Comparison of ENCODE assay signal across 22 cellular contexts in genomic region chr1:33378976-33379375, GRCh38. TPM values are rescaled to one million over a fixed set of nuclear protein-coding genes. Genes with fewer than 3 reads are reported as not detected.
A peak's percentile ranks its signal among the peaks of the same experiment; 100 is the strongest.
DNase-seq lines count a peak whose midpoint lies in the region; ATAC-seq, FAIRE-seq and TF ChIP-seq lines count a peak whose summit lies in the region.
"Had no signal": no experiment of that assay in that cellular context is flagged by ENCODE, and none has a peak within 500 bp of the region (broad histone marks: within the 10 kb centered on the region; RNA-seq: fewer than 3 reads in every experiment).

No MANE protein-coding gene starts in this region.

- TF ChIP-seq CTCF in HepG2 (CRISPR knock-in tag; IDR thresholded peaks at IDR 0.05) (no peak), right lobe of liver (IDR thresholded peaks at IDR 0.05) (no peak), endodermal cell (conservative IDR thresholded peaks at IDR 0.05) (peak; percentile 38), type B pancreatic cell (conservative IDR thresholded peaks at IDR 0.05) (peak; percentile 23)

- H3K27ac ChIP-seq in HepG2 (ENCODE audit: extremely low read length, insufficient read depth, low read length) (no peak overlapping the region), right lobe of liver (no peak overlapping the region), endodermal cell (ENCODE audit: low read depth, low read length) (no peak overlapping the region)
- H3K27ac ChIP-seq: hepatocyte, suprapubic skin had no signal

- H3K27me3 Mint-ChIP-seq in endodermal cell (ENCODE audit: insufficient read depth) (peaks cover 42% of the 10 kb centered on the region), type B pancreatic cell (no peaks in the 10 kb centered on the region)
- peaks cover 50% of the 10 kb centered on the region for H3K27me3 Mint-ChIP-seq in activated CD8-positive, alpha-beta memory T cell treated with anti-CD3 and anti-CD28 coated beads, Interleukin-2, amount 10 ng/mL, durations not matched to agents 7 days and 5 days

- no peak overlapping the region for H3K9ac ChIP-seq in HepG2 (ENCODE audit: insufficient read depth, low read depth, low read length)
- H3K9ac ChIP-seq in endodermal cell (ENCODE audit: extremely low read depth, low read length, poor library complexity, severe bottlenecking) = no peak overlapping the region

- CTCF ChIA-PET in HepG2 (lab: Yijun Ruan, JAX; ENCODE audit: low intra/inter-chr PET ratio, low total read pairs) = no interaction called here
- CTCF ChIA-PET in activated CD8-positive, alpha-beta memory T cell treated with anti-CD3 and anti-CD28 coated beads, Interleukin-2, amount 10 ng/mL, durations not matched to agents 7 days and 5 days (lab: Charles Lee) = no interaction called here

- TF ChIP-seq RAD21 in HepG2 (CRISPR knock-in tag; IDR thresholded peaks at IDR 0.05) = no peak

- WGBS in HepG2 (ENCODE audit: low lambda C conversion rate) = 5% methylated on average over 5 of the region's 5 CpGs
- 43% methylated on average over 5 of the region's 5 CpGs for WGBS in right lobe of liver (ENCODE audit: insufficient coverage, low coverage, low lambda C conversion rate, missing lambda C conversion rate)
- WGBS in endodermal cell (ENCODE audit: insufficient coverage in 1 of 2, insufficient read length in 1 of 2), 2 experiments = 88% methylated on average over 2 of the region's 5 CpGs; no CpG with 5 or more reads in 1 of the 2 experiments

- intact Hi-C loops in HepG2 (cut with micrococcal nuclease; ENCODE audit: unreplicated experiment) = no loop called here
- intact Hi-C loops in right lobe of liver (cut with DNase I) = no loop called here

- H3K4me2 ChIP-seq in HepG2 (ENCODE audit: low read depth, low read length) = no peak overlapping the region
- H3K4me2 ChIP-seq: hepatocyte had no signal

- ATAC-seq in HepG2 = no peak; the same call in 2 of the 3 replicates
- no peak for ATAC-seq in right lobe of liver
- ATAC-seq in activated CD8-positive, alpha-beta memory T cell treated with anti-CD3 and anti-CD28 coated beads, Interleukin-2, amount 10 ng/mL, durations not matched to agents 7 days and 5 days = no peak
- ATAC-seq in HG02973 (IDR thresholded peaks at IDR 0.05; ENCODE audit: unreplicated experiment) = no peak
- ATAC-seq: activated naive CD8-positive, alpha-beta T cell treated with anti-CD3 and anti-CD28 coated beads, Interleukin-2, amount 50 U/mL, for 24 hours had no signal

- TF ChIP-seq EP300 in HepG2 (IDR thresholded peaks at IDR 0.05; ENCODE audit: low read depth in 2 of 2, low read length in 2 of 2) (no peak), HepG2 (CRISPR knock-in tag; IDR thresholded peaks at IDR 0.05; ENCODE audit: borderline replicate concordance) (no peak)

- in situ Hi-C loops in HepG2 (cut with HindIII; ENCODE audit: extremely low pct_ligation_motif_present, low pct_unique_long_range_greater_than_20kb) = loop anchor here (10.0 kb wide), 1 partner anchor 86 kb away; no protein-coding TSS in a partner anchor
- in situ Hi-C loops in HAP-1 (cut with MboI; ENCODE audit: low sequenced_read_pairs) = no loop called here

- DNase-seq in HepG2 (ENCODE audit: low spot score) = no peak
- DNase-seq in right lobe of liver = no peak
- peak; percentile 24 for DNase-seq in RPMI8226
- no peak for DNase-seq in endodermal cell
- no peak for DNase-seq in type B pancreatic cell (ENCODE audit: extremely low spot score, unreplicated experiment)
- no peak for DNase-seq in activated CD8-positive, alpha-beta memory T cell treated with anti-CD3 and anti-CD28 coated beads, Interleukin-2, amount 10 ng/mL, durations not matched to agents 7 days and 5 days
- no peak for DNase-seq in HAP-1 (ENCODE audit: low spot score in 2 of 2)
- DNase-seq: activated CD4-positive, CD25-positive, alpha-beta regulatory T cell treated with anti-CD3 and anti-CD28 coated beads, Interleukin-2, amount 50 U/mL, for 72 hours; activated naive CD8-positive, alpha-beta T cell treated with anti-CD3 and anti-CD28 coated beads, Interleukin-2, amount 50 U/mL, for 24 hours; central memory CD4-positive, alpha-beta T cell; effector memory CD4-positive, alpha-beta T cell; H9; NCI-H446; SHP77 treated with DMSO at 0.1 percent for 48 hours; stimulated activated CD8-positive, alpha-beta memory T cell treated with anti-CD3 and anti-CD28 coated beads, Interleukin-4, amount 100 ng/mL, for 48 hours had no signal

- H4K20me1 ChIP-seq in HepG2 (ENCODE audit: insufficient read depth, low read length) = no peaks in the 10 kb centered on the region

- no peaks in the 10 kb centered on the region for H3K4me1 Mint-ChIP-seq in endodermal cell
- H3K4me1 Mint-ChIP-seq in type B pancreatic cell (ENCODE audit: unreplicated experiment) = peaks cover 46% of the 10 kb centered on the region
- peaks cover 21% of the 10 kb centered on the region for H3K4me1 Mint-ChIP-seq in activated CD8-positive, alpha-beta memory T cell treated with anti-CD3 and anti-CD28 coated beads, Interleukin-2, amount 10 ng/mL, durations not matched to agents 7 days and 5 days

- TF ChIP-seq POLR2A in HepG2 (IDR thresholded peaks at IDR 0.05; ENCODE audit: insufficient read depth in 1 of 2, low read depth in 2 of 2, low read length in 2 of 2) = no peak
- TF ChIP-seq POLR2A in right lobe of liver (IDR thresholded peaks at IDR 0.05) = no peak

- peaks cover 3 to 7% of the 10 kb centered on the region in 2 experiments; a peak in 3 of 5 replicates for H3K27me3 ChIP-seq in HepG2 (ENCODE audit: control insufficient read depth in 1 of 2, insufficient read depth in 2 of 2, low read length in 2 of 2)
- H3K27me3 ChIP-seq in right lobe of liver = no peaks in the 10 kb centered on the region
- peaks cover 7% of the 10 kb centered on the region for H3K27me3 ChIP-seq in endodermal cell (ENCODE audit: control insufficient read depth, insufficient read depth, low read length, poor library complexity, severe bottlenecking)
- no peaks in the 10 kb centered on the region for H3K27me3 ChIP-seq in HAP-1 (ENCODE audit: low read depth)
- H3K27me3 ChIP-seq: hepatocyte, suprapubic skin had no signal

- H3K4me3 ChIP-seq in HepG2 (replicated peaks in 1 of 3; ENCODE audit: insufficient read depth in 1 of 3, low read depth in 2 of 3, low read length in 3 of 3) = no peak overlapping the region
- no peak overlapping the region for H3K4me3 ChIP-seq in right lobe of liver
- no peak overlapping the region for H3K4me3 ChIP-seq in endodermal cell (ENCODE audit: low read length)
- H3K4me3 ChIP-seq in HAP-1 = no peak overlapping the region
- H3K4me3 ChIP-seq: hepatocyte, suprapubic skin had no signal

- no peak overlapping the region for H2AFZ ChIP-seq in HepG2 (ENCODE audit: low read length)
- H2AFZ ChIP-seq: hepatocyte had no signal

- no peaks in the 10 kb centered on the region for H3K9me3 Mint-ChIP-seq in endodermal cell
- H3K9me3 Mint-ChIP-seq in type B pancreatic cell = no peaks in the 10 kb centered on the region
- no peaks in the 10 kb centered on the region for H3K9me3 Mint-ChIP-seq in activated CD8-positive, alpha-beta memory T cell treated with anti-CD3 and anti-CD28 coated beads, Interleukin-2, amount 10 ng/mL, durations not matched to agents 7 days and 5 days (ENCODE audit: low read depth)
- H3K9me3 Mint-ChIP-seq: activated naive CD8-positive, alpha-beta T cell treated with anti-CD3 and anti-CD28 coated beads, Interleukin-2, amount 50 U/mL, for 24 hours; H9; nephron; T-helper 1 cell treated with Interleukin-12 subunit alpha and Interleukin-12 subunit beta and Interleukin-4 antibody, amounts not matched to agents 30 μg/mL and 1 μg/mL, for 36 hours had no signal

- no peaks in the 10 kb centered on the region for H3K79me2 ChIP-seq in HepG2 (ENCODE audit: insufficient read depth, low read length)
- H3K79me2 ChIP-seq: hepatocyte had no signal

- H3K36me3 ChIP-seq in HepG2 (replicated peaks in 1 of 2; ENCODE audit: control insufficient read depth in 1 of 2, insufficient read depth in 2 of 2, low read length in 2 of 2) = no peaks in the 10 kb centered on the region
- no peaks in the 10 kb centered on the region for H3K36me3 ChIP-seq in right lobe of liver
- H3K36me3 ChIP-seq in endodermal cell (ENCODE audit: control insufficient read depth, insufficient read depth, low read length) = no peaks in the 10 kb centered on the region
- no peaks in the 10 kb centered on the region for H3K36me3 ChIP-seq in HAP-1 (replicated peaks)
- H3K36me3 ChIP-seq: suprapubic skin had no signal

- no TSS peak for BruUV-seq in HepG2 (replicated peaks; lab: Mats Ljungman, UMichigan)

- H3K9me3 ChIP-seq in HepG2 (ENCODE audit: low read length) (no peaks in the 10 kb centered on the region), right lobe of liver (no peaks in the 10 kb centered on the region), endodermal cell (ENCODE audit: control insufficient read depth, low read length) (no peaks in the 10 kb centered on the region), HAP-1 (no peaks in the 10 kb centered on the region)
- H3K9me3 ChIP-seq: suprapubic skin had no signal

- H3K27ac Mint-ChIP-seq in endodermal cell = no peak overlapping the region
- no peak overlapping the region for H3K27ac Mint-ChIP-seq in type B pancreatic cell
- no peak overlapping the region for H3K27ac Mint-ChIP-seq in activated CD8-positive, alpha-beta memory T cell treated with anti-CD3 and anti-CD28 coated beads, Interleukin-2, amount 10 ng/mL, durations not matched to agents 7 days and 5 days
- H3K27ac Mint-ChIP-seq: activated naive CD8-positive, alpha-beta T cell treated with anti-CD3 and anti-CD28 coated beads, Interleukin-2, amount 50 U/mL, for 24 hours; H9 had no signal

- H3K4me3 Mint-ChIP-seq in endodermal cell (no peak overlapping the region), type B pancreatic cell (no peak overlapping the region)
- H3K4me3 Mint-ChIP-seq in activated CD8-positive, alpha-beta memory T cell treated with anti-CD3 and anti-CD28 coated beads, Interleukin-2, amount 10 ng/mL, durations not matched to agents 7 days and 5 days = no peak overlapping the region
- H3K4me3 Mint-ChIP-seq: activated naive CD8-positive, alpha-beta T cell treated with anti-CD3 and anti-CD28 coated beads, Interleukin-2, amount 50 U/mL, for 24 hours; H9; T-helper 1 cell treated with Interleukin-12 subunit alpha and Interleukin-12 subunit beta and Interleukin-4 antibody, amounts not matched to agents 30 μg/mL and 1 μg/mL, for 36 hours had no signal

- H3K36me3 Mint-ChIP-seq in endodermal cell (ENCODE audit: low read depth) = no peaks in the 10 kb centered on the region
- peaks cover 7% of the 10 kb centered on the region for H3K36me3 Mint-ChIP-seq in type B pancreatic cell
- H3K36me3 Mint-ChIP-seq in activated CD8-positive, alpha-beta memory T cell treated with anti-CD3 and anti-CD28 coated beads, Interleukin-2, amount 10 ng/mL, durations not matched to agents 7 days and 5 days = no peaks in the 10 kb centered on the region

- POLR2A ChIA-PET in HepG2 (lab: Yijun Ruan, JAX) = no interaction called here

- FAIRE-seq in HepG2 (lab: Jason Lieb, UNC) = no peak
- FAIRE-seq: GM19239, keratinocyte had no signal

- no peaks in the 10 kb centered on the region for H3K4me1 ChIP-seq in HepG2 (ENCODE audit: insufficient read depth, low read length)
- H3K4me1 ChIP-seq in right lobe of liver = peaks cover 0 to 10% (median 0%) of the 10 kb centered on the region in 4 donors
- no peaks in the 10 kb centered on the region for H3K4me1 ChIP-seq in endodermal cell (ENCODE audit: control insufficient read depth, insufficient read depth, low read length)
- peaks cover 10% of the 10 kb centered on the region for H3K4me1 ChIP-seq in HAP-1

RNA-seq across cellular contexts. Expression of gene PHC2, which starts 51.9 kb away (rescaled TPM):
- total RNA-seq in HepG2 (2016; rRNA removed; fragmentation: Illumina TruSeq; extraction: Trizol) (52.5 and 53.5 TPM in 2 replicates), right lobe of liver (10 to 100 TPM; 49.3 to 86.5 (median 66.8) TPM), endodermal cell (10 to 100 TPM; 32.1 to 43.9 TPM), type B pancreatic cell (ENCODE audit: low replicate concordance) (80.5 and 106 TPM in 2 replicates)
- total RNA-seq in HepG2 (2016; cell fraction: cytosol; rRNA removed; fragmentation: Illumina TruSeq; extraction: Trizol; ENCODE audit: low read depth) = 37.8 and 42.1 TPM in 2 replicates
- total RNA-seq in HepG2 (2016; cell fraction: insoluble cytoplasmic fraction; rRNA removed; fragmentation: Illumina TruSeq; extraction: Trizol) = 44.7 and 53.5 TPM in 2 replicates
- 102 and 120 TPM in 2 replicates for total RNA-seq in HepG2 (2016; cell fraction: membrane; rRNA removed; fragmentation: Illumina TruSeq; extraction: Trizol)
- total RNA-seq in HepG2 (2016; cell fraction: nucleus; rRNA removed; fragmentation: Illumina TruSeq; extraction: Trizol) = 27.9 and 32.8 TPM in 2 replicates
- polyA plus RNA-seq in HepG2 (2011; rRNA removed) = 84.9 and 100 TPM in 2 replicates
- 86.4 and 90.4 TPM in 2 replicates for polyA plus RNA-seq in HepG2 (2011; cell fraction: cytosol; rRNA removed)
- 83.8 and 90.8 TPM in 2 replicates for polyA plus RNA-seq in HepG2 (2011; cell fraction: nucleus; rRNA removed)
- 70.9 and 73.7 TPM in 2 replicates for polyA plus RNA-seq in HepG2 (2012)
- polyA plus RNA-seq in HepG2 (2016; cell fraction: cytosol; fragmentation: Illumina TruSeq; extraction: Trizol; ENCODE audit: low read depth) = 41.6 and 55.3 TPM in 2 replicates
- 61.1 and 69.9 TPM in 2 replicates for polyA plus RNA-seq in HepG2 (2016; cell fraction: insoluble cytoplasmic fraction; fragmentation: Illumina TruSeq; extraction: Trizol; ENCODE audit: low read depth)
- 98.3 and 114 TPM in 2 replicates for polyA plus RNA-seq in HepG2 (2016; cell fraction: membrane; fragmentation: Illumina TruSeq; extraction: Trizol; ENCODE audit: low read depth)
- 62.2 and 63.0 TPM in 2 replicates for polyA plus RNA-seq in HepG2 (2016; cell fraction: nucleus; fragmentation: Illumina TruSeq; extraction: Trizol; ENCODE audit: insufficient read depth, low read depth)
- 24.7 and 72.3 TPM in 2 replicates for polyA minus RNA-seq in HepG2 (2011; rRNA and poly(A)+ RNA removed; ENCODE audit: low replicate concordance)
- polyA minus RNA-seq in HepG2 (2011; cell fraction: cytosol; rRNA and poly(A)+ RNA removed) = 33.1 and 41.3 TPM in 2 replicates
- 23.3 and 28.7 TPM in 2 replicates for polyA minus RNA-seq in HepG2 (2011; cell fraction: nucleus; rRNA and poly(A)+ RNA removed)
- 128 TPM for polyA plus RNA-seq in endodermal cell (2013, experiment 1 of 2)
- polyA plus RNA-seq in endodermal cell (2013, experiment 2 of 2) = 129 TPM
- 10 to 100 TPM; 36.4 to 43.0 TPM for total RNA-seq in activated CD8-positive, alpha-beta memory T cell treated with anti-CD3 and anti-CD28 coated beads, Interleukin-2, amount 10 ng/mL, durations not matched to agents 7 days and 5 days

RNA-seq across cellular contexts. Expression of gene A3GALT2, which starts 58.1 kb away (rescaled TPM):
- total RNA-seq in HepG2 (2016; rRNA removed; fragmentation: Illumina TruSeq; extraction: Trizol) = not detected in 2 replicates
- not detected in 2 replicates for total RNA-seq in HepG2 (2016; cell fraction: cytosol; rRNA removed; fragmentation: Illumina TruSeq; extraction: Trizol; ENCODE audit: low read depth)
- total RNA-seq in HepG2 (2016; cell fraction: insoluble cytoplasmic fraction; rRNA removed; fragmentation: Illumina TruSeq; extraction: Trizol) = not detected in 2 replicates
- total RNA-seq in HepG2 (2016; cell fraction: membrane; rRNA removed; fragmentation: Illumina TruSeq; extraction: Trizol) = not detected in 2 replicates
- total RNA-seq in HepG2 (2016; cell fraction: nucleus; rRNA removed; fragmentation: Illumina TruSeq; extraction: Trizol) = not detected in 2 replicates
- polyA plus RNA-seq in HepG2 (2011; rRNA removed) = not detected in 2 replicates
- not detected in 2 replicates for polyA plus RNA-seq in HepG2 (2011; cell fraction: cytosol; rRNA removed)
- polyA plus RNA-seq in HepG2 (2011; cell fraction: nucleus; rRNA removed) = not detected in 2 replicates
- not detected in 2 replicates for polyA plus RNA-seq in HepG2 (2012)
- not detected in 2 replicates for polyA plus RNA-seq in HepG2 (2016; cell fraction: cytosol; fragmentation: Illumina TruSeq; extraction: Trizol; ENCODE audit: low read depth)
- polyA plus RNA-seq in HepG2 (2016; cell fraction: insoluble cytoplasmic fraction; fragmentation: Illumina TruSeq; extraction: Trizol; ENCODE audit: low read depth) = not detected in 2 replicates
- polyA plus RNA-seq in HepG2 (2016; cell fraction: membrane; fragmentation: Illumina TruSeq; extraction: Trizol; ENCODE audit: low read depth) = not detected in 2 replicates
- not detected in 2 replicates for polyA plus RNA-seq in HepG2 (2016; cell fraction: nucleus; fragmentation: Illumina TruSeq; extraction: Trizol; ENCODE audit: insufficient read depth, low read depth)
- not detected in 2 replicates for polyA minus RNA-seq in HepG2 (2011; rRNA and poly(A)+ RNA removed; ENCODE audit: low replicate concordance)
- not detected in 2 replicates for polyA minus RNA-seq in HepG2 (2011; cell fraction: cytosol; rRNA and poly(A)+ RNA removed)
- polyA minus RNA-seq in HepG2 (2011; cell fraction: nucleus; rRNA and poly(A)+ RNA removed) = not detected in 2 replicates
- not detected for total RNA-seq in right lobe of liver
- not detected for total RNA-seq in endodermal cell
- not detected for polyA plus RNA-seq in endodermal cell (2013, experiment 1 of 2)
- not detected for polyA plus RNA-seq in endodermal cell (2013, experiment 2 of 2)
- 0.29 TPM in 1 of 2 replicates, not detected in the other for total RNA-seq in type B pancreatic cell (ENCODE audit: low replicate concordance)
- not detected for total RNA-seq in activated CD8-positive, alpha-beta memory T cell treated with anti-CD3 and anti-CD28 coated beads, Interleukin-2, amount 10 ng/mL, durations not matched to agents 7 days and 5 days
- total RNA-seq: H9, hepatocyte, suprapubic skin had no signal
- polyA plus RNA-seq: hepatocyte, keratinocyte had no signal

Comparison
In these comparisons a context has a peak if more than half of its experiments do, and no peak if none do; other contexts are left out.
1. CTCF ChIP-seq: peak in endodermal cell (single experiment) and type B pancreatic cell (single experiment); none in HepG2 (single experiment) and right lobe of liver (0 of 4).